In genomic region chr12:122185079-122185478, GRCh38 we compare ENCODE assay signal across 18 cellular contexts. TPM values are rescaled to one million over a fixed set of nuclear protein-coding genes. Genes with fewer than 3 reads are reported as not detected.
A peak's percentile ranks its signal among the peaks of the same experiment; 100 is the strongest.
DNase-seq lines count a peak whose midpoint lies in the region; ATAC-seq and TF ChIP-seq lines count a peak whose summit lies in the region.
"Had no signal": no experiment of that assay in that cellular context is flagged by ENCODE, and none has a peak within 500 bp of the region (broad histone marks: within the 10 kb centered on the region; RNA-seq: fewer than 3 reads in every experiment).

No MANE protein-coding gene starts in this region.

- WGBS in liver, result 81% methylated on average over 7 of the region's 7 CpGs

- H3K36me3 ChIP-seq in BLaER1 treated with 17β-estradiol and CSF1 and Interleukin-3, amounts not matched to agents 10 nM and 100 nM, result no peaks in the 10 kb centered on the region
- no peaks in the 10 kb centered on the region for H3K36me3 ChIP-seq in liver (ENCODE audit: control insufficient read depth in 4 of 4, insufficient read depth in 3 of 4, low read depth in 1 of 4, low read length in 3 of 4)

- H3K27me3 Mint-ChIP-seq in T-helper 17 cell (peaks cover 15% of the 10 kb centered on the region), neural crest cell (ENCODE audit: low read depth) (peaks cover 7% of the 10 kb centered on the region)

- DNase-seq in T-helper 17 cell, result no peak
- no peak for DNase-seq in neural crest cell (ENCODE audit: low read depth, low spot score)
- no peak for DNase-seq in NCI-H2227 treated with DMSO at 0.1 percent for 48 hours (lab: John Stamatoyannopoulos, UW)
- DNase-seq in RWPE1 (ENCODE audit: low spot score), result no peak
- DNase-seq: DND-41, HFFc6, NCI-H1105 treated with DMSO at 0.1 percent for 48 hours, NCI-H1694, NCI-H2081 treated with DMSO at 0.1 percent for 48 hours, SIG-M5 had no signal

- H3K4me1 ChIP-seq in BLaER1 treated with 17β-estradiol and CSF1 and Interleukin-3, amounts not matched to agents 10 nM and 100 nM, result peaks cover 23 to 66% (median 57%) of the 10 kb centered on the region in 10 experiments
- peaks cover 5 to 17% (median 12%) of the 10 kb centered on the region in 4 donors for H3K4me1 ChIP-seq in liver (ENCODE audit: control insufficient read depth in 4 of 4, insufficient read depth in 4 of 4, low read length in 3 of 4)

- H3K4me1 Mint-ChIP-seq in T-helper 17 cell (peaks cover 3% of the 10 kb centered on the region), neural crest cell (peaks cover 4% of the 10 kb centered on the region)

- TF ChIP-seq RAD21 in liver (IDR thresholded peaks at IDR 0.05), result no peak

- CTCF ChIA-PET in RWPE1 (lab: Yijun Ruan, JAX), result no interaction called here

- H3K36me3 Mint-ChIP-seq in T-helper 17 cell (ENCODE audit: low read depth) (no peaks in the 10 kb centered on the region), neural crest cell (ENCODE audit: low read depth) (no peaks in the 10 kb centered on the region)

- no peak for ATAC-seq in T-helper 17 cell
- ATAC-seq in HG03108 (IDR thresholded peaks at IDR 0.05; ENCODE audit: unreplicated experiment), result no peak
- ATAC-seq: SK-N-SH treated with all-trans-retinoic acid at 6 μM for 48 hours had no signal

- H3K27me3 ChIP-seq in BLaER1 treated with 17β-estradiol and CSF1 and Interleukin-3, amounts not matched to agents 10 nM and 100 nM, result no peaks in the 10 kb centered on the region; a peak in 2 of 22 replicates
- H3K27me3 ChIP-seq in liver (ENCODE audit: control insufficient read depth in 4 of 4, insufficient read depth in 4 of 4, low read length in 3 of 4), result no peaks in the 10 kb centered on the region

- peak overlapping the region in 2 of 10 experiments; percentile 21 to 36; a peak in 1 of 20 replicates for H3K4me3 ChIP-seq in BLaER1 treated with 17β-estradiol and CSF1 and Interleukin-3, amounts not matched to agents 10 nM and 100 nM
- no peak overlapping the region for H3K4me3 ChIP-seq in liver (ENCODE audit: low read depth in 1 of 3, low read length in 3 of 3)

- POLR2A ChIA-PET in RWPE1 (lab: Yijun Ruan, JAX; ENCODE audit: low non-redundant PET), result no interaction called here

- no peaks in the 10 kb centered on the region for H3K9me3 ChIP-seq in BLaER1 treated with 17β-estradiol and CSF1 and Interleukin-3, amounts not matched to agents 10 nM and 100 nM (replicated peaks in 1 of 11)
- H3K9me3 ChIP-seq in T-helper 17 cell (ENCODE audit: control insufficient read depth, low read length, poor library complexity, severe bottlenecking) (no peaks in the 10 kb centered on the region), liver (ENCODE audit: control insufficient read depth in 4 of 4, low read length in 3 of 4) (no peaks in the 10 kb centered on the region)

- H3K4me3 Mint-ChIP-seq in T-helper 17 cell, result peak overlapping the region; percentile 74
- H3K4me3 Mint-ChIP-seq in neural crest cell, result no peak overlapping the region
- H3K4me3 Mint-ChIP-seq: HFFc6 had no signal

- H3K9me3 Mint-ChIP-seq in neural crest cell, result no peaks in the 10 kb centered on the region
- H3K9me3 Mint-ChIP-seq: HFFc6 had no signal

- TF ChIP-seq CTCF in liver (IDR thresholded peaks at IDR 0.05; ENCODE audit: low read depth, low read length, missing input control) (no peak), neural crest cell (conservative IDR thresholded peaks at IDR 0.05) (no peak), RWPE1 (conservative IDR thresholded peaks at IDR 0.05; ENCODE audit: low read depth) (no peak)

- peak overlapping the region in 10 of 11 experiments; percentile 38 to 84 (median 60); a peak in 18 of 22 replicates for H3K27ac ChIP-seq in BLaER1 treated with 17β-estradiol and CSF1 and Interleukin-3, amounts not matched to agents 10 nM and 100 nM
- peak overlapping the region; percentile 42 to 80 for H3K27ac ChIP-seq in liver (ENCODE audit: low read depth in 1 of 2, low read length in 2 of 2)
- no peak overlapping the region for H3K27ac ChIP-seq in RWPE1

- peak overlapping the region in 10 of 11 experiments; percentile 8 to 77 (median 34); a peak in 10 of 22 replicates for H3K9ac ChIP-seq in BLaER1 treated with 17β-estradiol and CSF1 and Interleukin-3, amounts not matched to agents 10 nM and 100 nM
- H3K9ac ChIP-seq in liver (ENCODE audit: low read depth in 1 of 2, low read length in 2 of 2), result no peak overlapping the region

- H3K4me2 ChIP-seq in BLaER1 treated with 17β-estradiol and CSF1 and Interleukin-3, amounts not matched to agents 10 nM and 100 nM, result peak overlapping the region; percentile 82 to 99 (median 96)

- H3K27ac Mint-ChIP-seq in T-helper 17 cell (no peak overlapping the region), neural crest cell (ENCODE audit: unreplicated experiment) (peak overlapping the region; percentile 57)
- H3K27ac Mint-ChIP-seq: HFFc6 had no signal

- no peaks in the 10 kb centered on the region for H4K20me1 ChIP-seq in BLaER1 treated with 17β-estradiol and CSF1 and Interleukin-3, amounts not matched to agents 10 nM and 100 nM

TF ChIP-seq in liver, 16 proteins besides CTCF, POLR2A, EP300 and RAD21:
- TF ChIP-seq EGR1 (IDR thresholded peaks at IDR 0.05; ENCODE audit: low read depth in 2 of 2) (no peak), MAX (IDR thresholded peaks at IDR 0.05) (no peak), SP1 (IDR thresholded peaks at IDR 0.05) (no peak), HNF4A (conservative IDR thresholded peaks at IDR 0.05) (no peak), RXRA (IDR thresholded peaks at IDR 0.05) (no peak), YY1 (IDR thresholded peaks at IDR 0.05) (no peak), ATF3 (IDR thresholded peaks at IDR 0.05) (no peak), ZBTB33 (IDR thresholded peaks at IDR 0.05) (no peak), REST (IDR thresholded peaks at IDR 0.05) (no peak), NR2F2 (IDR thresholded peaks at IDR 0.05) (no peak)

RNA-seq across cellular contexts. Expression of gene LRRC43, which starts 2.2 kb away (rescaled TPM):
- total RNA-seq in T-helper 17 cell (not detected), liver (under 1 TPM in 1 of 2 donors, not detected in 1; 0.67 TPM), neural crest cell (1.1 and 1.7 TPM in 2 replicates)
- polyA plus RNA-seq in liver, result under 1 TPM; 0.03 to 0.13 TPM
- total RNA-seq: G401, HFFc6, NCI-H460 had no signal
- polyA plus RNA-seq: CD14-positive monocyte had no signal

RNA-seq across cellular contexts. Expression of gene IL31, which starts 11.1 kb away (rescaled TPM):
- total RNA-seq in T-helper 17 cell (not detected), liver (not detected), neural crest cell (not detected in 2 replicates)
- not detected for polyA plus RNA-seq in liver
- total RNA-seq: G401, HFFc6, NCI-H460, RPMI7951 had no signal
- polyA plus RNA-seq: CD14-positive monocyte had no signal

RNA-seq across cellular contexts. Expression of gene B3GNT4, which starts 18.4 kb away (rescaled TPM):
- total RNA-seq in T-helper 17 cell (not detected), liver (not detected), neural crest cell (0.19 and 0.41 TPM in 2 replicates)
- polyA plus RNA-seq in liver, result under 1 TPM; 0.14 to 0.43 TPM
- total RNA-seq: RPMI7951 had no signal
- polyA plus RNA-seq: CD14-positive monocyte had no signal

RNA-seq across cellular contexts. Expression of gene DIABLO, which starts 40.8 kb away (rescaled TPM):
- 10 to 100 TPM; 80.9 to 95.8 TPM for total RNA-seq in T-helper 17 cell
- total RNA-seq in liver, result 10 to 100 TPM; 20.4 to 27.4 TPM
- 10 to 100 TPM; 29.5 to 34.4 TPM for polyA plus RNA-seq in liver
- 78.5 and 80.8 TPM in 2 replicates for total RNA-seq in neural crest cell

Comparison
In these comparisons a context has a peak if more than half of its experiments do, and no peak if none do; other contexts are left out.
1. H3K9ac ChIP-seq: peak in BLaER1 treated with 17β-estradiol and CSF1 and Interleukin-3, amounts not matched to agents 10 nM and 100 nM (10 of 11); none in liver (0 of 2).